In the genomic region with DNA sequence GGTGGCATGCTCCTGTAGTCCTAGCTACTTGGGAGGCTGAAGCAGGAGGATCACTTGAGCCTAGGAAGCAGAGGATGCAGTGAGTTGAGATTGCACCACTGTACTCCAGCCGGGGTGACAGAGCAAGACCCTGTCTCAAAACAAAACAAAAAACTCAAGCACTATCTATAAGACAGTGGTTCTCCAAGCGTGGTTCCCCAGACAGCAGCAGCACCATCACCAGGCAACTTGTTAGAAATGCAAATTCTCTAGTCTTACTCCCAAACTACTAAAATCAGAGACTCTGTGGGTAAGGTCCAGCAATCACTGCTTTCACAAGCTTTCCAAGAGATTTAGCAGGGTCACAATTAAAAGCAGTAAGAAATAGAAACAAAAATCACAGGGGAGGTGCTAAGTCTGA, we compare ENCODE assay signal across 7 cellular contexts.
DNase-seq lines count a peak whose midpoint lies in the region; ATAC-seq and TF ChIP-seq lines count a peak whose summit lies in the region.
"Not testable (repeated sequence)": the region's sequence is repeated elsewhere in the genome, so short reads cannot be mapped to it uniquely, and the experiment has no call there.

No MANE protein-coding gene starts in this region.

- POLR2A ChIA-PET in OCI-LY7 (lab: Charles Lee): not testable (repeated sequence)

- not testable (repeated sequence) for TF ChIP-seq RAD21 in liver (IDR thresholded peaks at IDR 0.05)

- DNase-seq in GM23248 (peak; percentile 5), OCI-LY7 (ENCODE audit: low spot score) (peak; percentile 25)

- peak; percentile 73 for ATAC-seq in GM18505 (IDR thresholded peaks at IDR 0.05; ENCODE audit: unreplicated experiment)
- peak; percentile 36 for ATAC-seq in GM19468 (IDR thresholded peaks at IDR 0.05; ENCODE audit: extremely low read depth, unreplicated experiment)
- peak; percentile 58 for ATAC-seq in HG02884 (IDR thresholded peaks at IDR 0.05; ENCODE audit: unreplicated experiment)
- peak; percentile 78 for ATAC-seq in HG03342 (IDR thresholded peaks at IDR 0.05; ENCODE audit: unreplicated experiment)

- H3F3A ChIP-seq in GM23248 (ENCODE audit: insufficient read depth): not testable (repeated sequence)

- not testable (repeated sequence) for H2AFZ ChIP-seq in GM23248; OCI-LY7 (ENCODE audit: low read length)

- TF ChIP-seq POLR2A in GM18505 (IDR thresholded peaks at IDR 0.05; ENCODE audit: borderline replicate concordance, extremely low read depth, insufficient read depth, insufficient read length): not testable (repeated sequence)

- H3K79me2 ChIP-seq in GM23248 (ENCODE audit: insufficient read depth); OCI-LY7 (ENCODE audit: insufficient read depth, low read depth, low read length): not testable (repeated sequence)

- intact Hi-C loops in OCI-LY7 (cut with micrococcal nuclease; ENCODE audit: unreplicated experiment): not testable (repeated sequence)

- H3K9ac ChIP-seq in GM23248; liver (ENCODE audit: low read depth in 1 of 2, low read length in 2 of 2): not testable (repeated sequence)

- not testable (repeated sequence) for H3K27ac ChIP-seq in GM23248; OCI-LY7 (ENCODE audit: low read depth, low read length, poor library complexity, severe bottlenecking)
- peak overlapping the region; percentile 19 to 50 for H3K27ac ChIP-seq in liver (ENCODE audit: low read depth in 1 of 2, low read length in 2 of 2)

- not testable (repeated sequence) for H3K9me2 ChIP-seq in GM23248 (ENCODE audit: insufficient read depth); OCI-LY7 (ENCODE audit: insufficient read depth, low read length)

- WGBS in GM23248 (ENCODE audit: low coverage in 1 of 2, low lambda C conversion rate in 2 of 2, missing lambda C conversion rate in 2 of 2), 2 experiments: 94 to 98% methylated on average over 2 of the region's 2 CpGs
- 95% methylated on average over 2 of the region's 2 CpGs for WGBS in liver

- H3K4me1 ChIP-seq in GM23248 (ENCODE audit: insufficient read depth): not testable (repeated sequence)
- H3K4me1 ChIP-seq in OCI-LY7 (ENCODE audit: insufficient read depth, low read length, poor library complexity, severe bottlenecking): peaks cover 18% of the 10 kb centered on the region
- H3K4me1 ChIP-seq in liver (ENCODE audit: control insufficient read depth in 4 of 4, insufficient read depth in 4 of 4, low read length in 3 of 4): peaks cover 0 to 18% (median 7%) of the 10 kb centered on the region in 4 donors

- not testable (repeated sequence) for H4K20me1 ChIP-seq in GM23248 (ENCODE audit: insufficient read depth); OCI-LY7 (ENCODE audit: insufficient read depth, low read length)

- BruUV-seq in OCI-LY7 (replicated peaks; lab: Mats Ljungman, UMichigan): not testable (repeated sequence)

- CTCF ChIA-PET in OCI-LY7 (lab: Charles Lee; ENCODE audit: unreplicated experiment): not testable (repeated sequence)

- 0 out of 2 replicates have a peak, but pooled peaks have one; percentile 21 for TF ChIP-seq CTCF in OCI-LY7 (conservative IDR thresholded peaks at IDR 0.05; ENCODE audit: low read length)
- TF ChIP-seq CTCF in liver (IDR thresholded peaks at IDR 0.05; ENCODE audit: low read depth, low read length, missing input control): not testable (repeated sequence)

- H3K36me3 ChIP-seq in GM23248 (ENCODE audit: low read depth); OCI-LY7 (ENCODE audit: insufficient read depth, low read length); liver (ENCODE audit: control insufficient read depth in 4 of 4, insufficient read depth in 3 of 4, low read depth in 1 of 4, low read length in 3 of 4): not testable (repeated sequence)

- H3K4me2 ChIP-seq in GM23248 (ENCODE audit: unreplicated experiment); OCI-LY7 (ENCODE audit: low read length): not testable (repeated sequence)

- in situ Hi-C loops in GM23248 (cut with MboI): not testable (repeated sequence)

- not testable (repeated sequence) for H3K9me3 ChIP-seq in GM23248 (ENCODE audit: low read depth); OCI-LY7 (ENCODE audit: low read length); liver (ENCODE audit: control insufficient read depth in 4 of 4, low read length in 3 of 4)

- H3K4me3 ChIP-seq in GM23248; OCI-LY7 (ENCODE audit: low read depth, low read length, poor library complexity, severe bottlenecking); liver (ENCODE audit: low read depth in 1 of 3, low read length in 3 of 3): not testable (repeated sequence)

- not testable (repeated sequence) for H3K27me3 ChIP-seq in GM23248 (replicated peaks; ENCODE audit: insufficient read depth); liver (ENCODE audit: control insufficient read depth in 4 of 4, insufficient read depth in 4 of 4, low read length in 3 of 4)
